8 cellular contexts compared by ENCODE assay signal in the genomic region with DNA sequence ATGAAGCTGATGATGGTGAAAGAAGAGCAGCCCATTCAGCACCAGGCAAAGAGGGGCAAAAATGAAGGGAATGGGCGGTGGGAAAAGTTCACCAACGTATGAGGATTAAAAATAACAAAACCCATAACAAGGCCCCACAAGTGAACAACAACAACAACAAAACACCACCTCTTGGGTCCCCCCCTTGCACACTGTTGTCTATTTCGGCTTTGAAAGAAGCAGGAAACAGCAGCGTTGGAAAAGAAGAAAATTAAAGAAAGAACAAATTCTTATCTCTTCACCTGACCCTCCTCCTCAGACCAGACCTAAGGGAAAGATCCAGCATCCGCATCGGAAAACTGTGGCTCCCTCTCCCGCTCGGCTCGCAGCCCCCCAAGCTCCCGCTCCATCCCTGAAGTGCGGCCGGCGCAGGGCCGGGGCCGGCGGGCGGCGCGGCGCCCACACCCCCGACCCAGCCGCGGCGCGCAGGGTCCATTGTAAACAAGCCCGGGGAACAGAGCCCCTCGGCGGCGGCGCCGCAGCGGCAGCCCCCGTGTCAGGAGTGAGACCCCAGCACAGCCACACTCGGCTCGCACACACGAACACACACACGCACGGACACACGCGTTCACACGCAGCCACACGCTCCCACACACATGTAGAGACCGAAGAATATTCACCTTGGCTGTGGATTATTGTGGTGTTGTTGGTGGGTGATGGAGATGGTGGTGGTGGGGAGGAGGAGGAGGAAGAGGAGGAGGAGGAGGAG.
A peak's percentile ranks its signal among the peaks of the same experiment; 100 is the strongest.
DNase-seq lines count a peak whose midpoint lies in the region; ATAC-seq and TF ChIP-seq lines count a peak whose summit lies in the region.

No MANE protein-coding gene starts in this region.

- peak; percentile 0 for ATAC-seq in stimulated activated effector memory CD8-positive, alpha-beta T cell treated with anti-CD3 and anti-CD28 coated beads, Interleukin-12 subunit alpha, Interleukin-12 subunit beta, amount 100 ng/mL, for 72 hours
- no peak for ATAC-seq in HG03442 (IDR thresholded peaks at IDR 0.05; ENCODE audit: unreplicated experiment)

- DNase-seq in GM12864 (ENCODE audit: low read depth) (no peak), LNCaP clone FGC (ENCODE audit: low read depth) (no peak), astrocyte of the spinal cord (ENCODE audit: low read depth, low spot score) (no peak), iPS-NIHi7 (ENCODE audit: extremely low spot score) (peak; percentile 31), SHP77 treated with DMSO at 0.1 percent for 48 hours (lab: John Stamatoyannopoulos, UW) (no peak), 8988T (no peak)
- peak in 1 of 2 donors; percentile 35 for DNase-seq in stimulated activated effector memory CD8-positive, alpha-beta T cell treated with anti-CD3 and anti-CD28 coated beads, Interleukin-12 subunit alpha, Interleukin-12 subunit beta, amount 100 ng/mL, for 72 hours (ENCODE audit: low spot score in 2 of 2)

- H3K4me3 ChIP-seq in GM12864 (ENCODE audit: low read depth, low read length) = peak overlapping the region; percentile 96
- peak overlapping the region; percentile 90 for H3K4me3 ChIP-seq in LNCaP clone FGC (ENCODE audit: low read depth, low read length)
- peak overlapping the region; percentile 94 for H3K4me3 ChIP-seq in astrocyte of the spinal cord (ENCODE audit: low read depth, low read length)

- H3K4me1 Mint-ChIP-seq in stimulated activated effector memory CD8-positive, alpha-beta T cell treated with anti-CD3 and anti-CD28 coated beads, Interleukin-12 subunit alpha, Interleukin-12 subunit beta, amount 100 ng/mL, for 72 hours = peaks cover 44% of the 10 kb centered on the region

- H3K36me3 Mint-ChIP-seq in stimulated activated effector memory CD8-positive, alpha-beta T cell treated with anti-CD3 and anti-CD28 coated beads, Interleukin-12 subunit alpha, Interleukin-12 subunit beta, amount 100 ng/mL, for 72 hours = peaks cover 55% of the 10 kb centered on the region

- peak overlapping the region; percentile 100 for H3K27ac Mint-ChIP-seq in stimulated activated effector memory CD8-positive, alpha-beta T cell treated with anti-CD3 and anti-CD28 coated beads, Interleukin-12 subunit alpha, Interleukin-12 subunit beta, amount 100 ng/mL, for 72 hours

- no peaks in the 10 kb centered on the region for H3K9me3 Mint-ChIP-seq in stimulated activated effector memory CD8-positive, alpha-beta T cell treated with anti-CD3 and anti-CD28 coated beads, Interleukin-12 subunit alpha, Interleukin-12 subunit beta, amount 100 ng/mL, for 72 hours

- TF ChIP-seq CTCF in GM12864 (IDR thresholded peaks at IDR 0.05; ENCODE audit: low read depth, low read length, missing control alignments) = no peak
- TF ChIP-seq CTCF in LNCaP clone FGC (IDR thresholded peaks at IDR 0.05; ENCODE audit: control insufficient read depth, extremely low read depth, insufficient read depth) = no peak
- TF ChIP-seq CTCF in astrocyte of the spinal cord (IDR thresholded peaks at IDR 0.05; ENCODE audit: low read depth, low read length) = no peak

- H3K4me3 Mint-ChIP-seq in stimulated activated effector memory CD8-positive, alpha-beta T cell treated with anti-CD3 and anti-CD28 coated beads, Interleukin-12 subunit alpha, Interleukin-12 subunit beta, amount 100 ng/mL, for 72 hours = peak overlapping the region; percentile 94

- in situ Hi-C loops in astrocyte of the spinal cord (cut with HindIII; ENCODE audit: low sequenced_read_pairs) = no loop called here
